ENCODE assay signal across 8 cellular contexts in the genomic region with DNA sequence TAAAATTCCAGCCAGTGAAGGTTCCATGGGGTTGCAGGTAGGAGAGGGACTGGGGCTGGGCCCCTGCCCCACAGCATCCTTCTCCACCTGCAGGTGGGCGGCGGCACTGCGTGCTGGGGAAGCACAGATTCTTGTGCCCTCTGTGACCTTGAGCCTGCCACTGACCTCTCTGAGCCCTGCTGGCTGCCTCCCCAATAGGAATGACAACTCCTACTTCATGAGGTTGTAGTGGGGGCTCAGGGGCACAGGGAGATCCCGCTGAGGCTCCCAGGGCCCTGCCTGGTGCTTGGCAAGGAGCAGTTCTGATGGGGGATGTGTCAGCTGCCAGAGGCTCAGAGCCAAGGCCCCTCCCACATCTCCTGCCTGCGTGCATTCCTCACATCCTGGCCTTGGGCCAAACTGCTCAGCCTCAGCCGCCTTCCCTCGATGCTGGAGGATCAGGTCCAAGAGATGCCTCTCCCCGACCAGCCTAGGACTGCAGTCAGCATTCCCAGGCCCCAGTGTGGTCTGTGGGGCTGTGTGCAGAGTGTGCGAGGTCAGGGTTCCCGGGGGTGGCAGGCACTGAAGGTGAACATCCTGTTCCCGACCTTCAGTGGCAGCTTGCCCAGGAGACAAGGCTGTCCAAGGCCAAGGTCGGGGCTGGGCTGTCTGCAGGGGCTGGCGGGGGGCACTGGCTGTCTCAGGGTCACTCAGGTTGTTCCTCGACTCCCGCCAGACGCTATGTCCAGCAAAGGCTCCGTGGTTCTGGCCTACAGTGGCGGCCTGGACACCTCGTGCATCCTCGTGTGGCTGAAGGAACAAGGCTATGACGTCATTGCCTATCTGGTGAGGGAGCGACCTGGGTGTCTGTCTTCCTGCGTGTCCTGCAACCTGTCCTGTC. TPM values are rescaled to one million over a fixed set of nuclear protein-coding genes. Genes with fewer than 3 reads are reported as not detected.
DNase-seq lines count a peak whose midpoint lies in the region; ATAC-seq and TF ChIP-seq lines count a peak whose summit lies in the region.

No MANE protein-coding gene starts in this region.

- H2AFZ ChIP-seq in PC-3 (ENCODE audit: low read length): no peak overlapping the region

- TF ChIP-seq CTCF in PC-3 (conservative IDR thresholded peaks at IDR 0.05; ENCODE audit: low read depth, low read length) (peak; percentile 69), vagina (IDR thresholded peaks at IDR 0.05) (no peak)

- BruUV-seq in PC-3 (replicated peaks; lab: Mats Ljungman, UMichigan): no TSS peak

- no peak overlapping the region for H3K4me3 ChIP-seq in Jurkat, Clone E6-1 (ENCODE audit: low read length)
- H3K4me3 ChIP-seq in PC-3 (ENCODE audit: low read length): no peak overlapping the region
- no peak overlapping the region for H3K4me3 ChIP-seq in vagina

- H3K27ac ChIP-seq in PC-3 (ENCODE audit: low read length) (no peak overlapping the region), vagina (peak overlapping the region; percentile 43)

- H3K27me3 ChIP-seq in PC-3 (ENCODE audit: low read length) (no peaks in the 10 kb centered on the region), vagina (no peaks in the 10 kb centered on the region)

- POLR2A ChIA-PET in PC-3 (lab: Charles Lee; ENCODE audit: unreplicated experiment): no interaction called here

- no peaks in the 10 kb centered on the region for H3K9me3 ChIP-seq in PC-3 (ENCODE audit: low read length)
- no peaks in the 10 kb centered on the region for H3K9me3 ChIP-seq in vagina

- H3F3A ChIP-seq in PC-3 (ENCODE audit: low read length, unreplicated experiment): no peaks in the 10 kb centered on the region

- CTCF ChIA-PET in PC-3 (lab: Charles Lee): no interaction called here

- intact Hi-C loops in PC-3 (cut with micrococcal nuclease): no loop called here
- intact Hi-C loops in vagina (cut with DNase I): no loop called here

- 0 out of 2 replicates have a peak overlapping the region, but pooled peaks have one; percentile 2 for H3K4me2 ChIP-seq in PC-3 (ENCODE audit: low read length)

- ATAC-seq in PC-3 (peak; percentile 89), HG02759 (IDR thresholded peaks at IDR 0.05; ENCODE audit: unreplicated experiment) (no peak)

- H3K36me3 ChIP-seq in PC-3 (ENCODE audit: low read depth, low read length): no peaks in the 10 kb centered on the region
- H3K36me3 ChIP-seq in vagina: no peaks in the 10 kb centered on the region

- H3K9ac ChIP-seq in PC-3 (ENCODE audit: low read length): no peak overlapping the region

- H3K79me2 ChIP-seq in PC-3 (ENCODE audit: low read length): no peaks in the 10 kb centered on the region

- H3K9me2 ChIP-seq in PC-3 (replicated peaks; ENCODE audit: low read length): no peaks in the 10 kb centered on the region

- peak; percentile 72 for DNase-seq in DMS153 (lab: John Stamatoyannopoulos, UW)
- DNase-seq in Jurkat, Clone E6-1 (ENCODE audit: low read depth, low spot score): peak; percentile 32
- peak; percentile 84 for DNase-seq in PC-3
- DNase-seq in dermis blood vessel endothelial cell: peak; percentile 94
- DNase-seq in lung microvascular endothelial cell (ENCODE audit: low read depth in 2 of 2): peak; percentile 74 to 93
- DNase-seq in vagina (ENCODE audit: extremely low spot score in 2 of 2): no peak
- DNase-seq in GOT3 (lab: John Stamatoyannopoulos, UW): no peak

- no peak for TF ChIP-seq POLR2A in vagina (IDR thresholded peaks at IDR 0.05)

- H3K4me1 ChIP-seq in PC-3 (ENCODE audit: insufficient read depth, low read length): peaks cover 16% of the 10 kb centered on the region
- H3K4me1 ChIP-seq in vagina: peaks cover 59% of the 10 kb centered on the region

- no peaks in the 10 kb centered on the region for H4K20me1 ChIP-seq in PC-3 (ENCODE audit: low read length)

RNA-seq across cellular contexts. Expression of gene ASS1, which starts 7.0 kb away (rescaled TPM):
- 18.4 TPM for polyA plus RNA-seq in Jurkat, Clone E6-1 (2012; ENCODE audit: insufficient read depth, insufficient read length)
- total RNA-seq in PC-3 (2014; rRNA removed) (74.1 and 83.0 TPM in 2 replicates), dermis blood vessel endothelial cell (4.0 and 9.5 TPM in 2 replicates), lung microvascular endothelial cell (3.4 and 4.8 TPM in 2 replicates), vagina (84.0 TPM)

Comparison
In these comparisons a context has a peak if more than half of its experiments do, and no peak if none do; other contexts are left out.
1. DNase-seq: peak in DMS153 (single experiment), Jurkat, Clone E6-1 (single experiment), PC-3 (single experiment), dermis blood vessel endothelial cell (single experiment) and lung microvascular endothelial cell (2 of 2); none in vagina (0 of 2) and GOT3 (single experiment).